In genomic region chr4:1833307-1834046, GRCh38 we compare ENCODE assay signal across 18 cellular contexts. TPM values are rescaled to one million over a fixed set of nuclear protein-coding genes. Genes with fewer than 3 reads are reported as not detected.
DNase-seq lines count a peak whose midpoint lies in the region; ATAC-seq and TF ChIP-seq lines count a peak whose summit lies in the region.
"Had no signal": no experiment of that assay in that cellular context is flagged by ENCODE, and none has a peak within 500 bp of the region (broad histone marks: within the 10 kb centered on the region; RNA-seq: fewer than 3 reads in every experiment).

No MANE protein-coding gene starts in this region.

- H3K27ac ChIP-seq in dorsolateral prefrontal cortex = peak overlapping the region in 43 of 59 donors; percentile 3 to 77 (median 48)
- peak overlapping the region; percentile 78 for H3K27ac ChIP-seq in thymus (ENCODE audit: low read depth)
- H3K27ac ChIP-seq: ascending aorta, GM23248, right lobe of liver had no signal

- no peak overlapping the region for H3K4me3 ChIP-seq in dorsolateral prefrontal cortex
- H3K4me3 ChIP-seq in thymus (ENCODE audit: low read length) = no peak overlapping the region
- H3K4me3 ChIP-seq: ascending aorta, GM23248, right lobe of liver had no signal

- H3K9me3 Mint-ChIP-seq in activated T-helper 2 cell treated with anti-CD3 and anti-CD28 coated beads, Interferon-gamma antibody, Interleukin-2, Interleukin-4, amounts not matched to agents 10 μg/mL and 5 μg/mL and 100 μg/mL, durations not matched to agents 14 hours and 24 hours and 36 hours = no peaks in the 10 kb centered on the region
- no peaks in the 10 kb centered on the region for H3K9me3 Mint-ChIP-seq in chondrocyte (ENCODE audit: low read depth)
- H3K9me3 Mint-ChIP-seq: CD4-positive, alpha-beta T cell; neural crest cell; T-cell had no signal

- WGBS in thymus = 56% methylated on average over 14 of the region's 14 CpGs

- H3K36me3 ChIP-seq in thymus (ENCODE audit: control insufficient read depth, insufficient read depth) = peaks cover 53% of the 10 kb centered on the region

- H3K36me3 Mint-ChIP-seq in activated T-helper 2 cell treated with anti-CD3 and anti-CD28 coated beads, Interferon-gamma antibody, Interleukin-2, Interleukin-4, amounts not matched to agents 10 μg/mL and 5 μg/mL and 100 μg/mL, durations not matched to agents 14 hours and 24 hours and 36 hours (ENCODE audit: low read depth) = peaks cover 52% of the 10 kb centered on the region
- H3K36me3 Mint-ChIP-seq in chondrocyte (ENCODE audit: low read depth) = peaks cover 21% of the 10 kb centered on the region

- H3K4me3 Mint-ChIP-seq in activated T-helper 2 cell treated with anti-CD3 and anti-CD28 coated beads, Interferon-gamma antibody, Interleukin-2, Interleukin-4, amounts not matched to agents 10 μg/mL and 5 μg/mL and 100 μg/mL, durations not matched to agents 14 hours and 24 hours and 36 hours (ENCODE audit: low read depth) = no peak overlapping the region
- H3K4me3 Mint-ChIP-seq in chondrocyte (ENCODE audit: unreplicated experiment) = no peak overlapping the region
- H3K4me3 Mint-ChIP-seq: CD4-positive, alpha-beta T cell; neural crest cell; T-cell; WTC11 had no signal

- peak; percentile 22 for ATAC-seq in GM19395 (IDR thresholded peaks at IDR 0.05; ENCODE audit: unreplicated experiment)
- ATAC-seq in HG03354 (IDR thresholded peaks at IDR 0.05; ENCODE audit: poor library complexity, severe bottlenecking, unreplicated experiment) = peak; percentile 16
- ATAC-seq: T-cell, WTC11 had no signal

- no peaks in the 10 kb centered on the region for H3K9me3 ChIP-seq in thymus (ENCODE audit: control insufficient read depth)
- H3K9me3 ChIP-seq: ascending aorta, right lobe of liver had no signal

- intact Hi-C loops in dorsolateral prefrontal cortex (cut with DNase I) = no loop called here
- intact Hi-C loops in activated T-helper 2 cell treated with anti-CD3 and anti-CD28 coated beads, Interferon-gamma antibody, Interleukin-2, Interleukin-4, amounts not matched to agents 10 μg/mL and 5 μg/mL and 100 μg/mL, durations not matched to agents 14 hours and 24 hours and 36 hours (cut with micrococcal nuclease) = no loop called here

- TF ChIP-seq CTCF in dorsolateral prefrontal cortex (IDR thresholded peaks at IDR 0.05 in 54 of 56, conservative IDR thresholded peaks at IDR 0.05 in 2 of 56; ENCODE audit: low read depth in 1 of 56, partially characterized antibody in 56 of 56) (no peak), chondrocyte (IDR thresholded peaks at IDR 0.05) (no peak)

- H3K27me3 ChIP-seq in dorsolateral prefrontal cortex (no peaks in the 10 kb centered on the region), thymus (ENCODE audit: control insufficient read depth, insufficient read depth) (no peaks in the 10 kb centered on the region)
- H3K27me3 ChIP-seq: ascending aorta, right lobe of liver had no signal

- peaks cover 69% of the 10 kb centered on the region for H3K4me1 ChIP-seq in thymus (ENCODE audit: control insufficient read depth, insufficient read depth, low read length)
- H3K4me1 ChIP-seq: ascending aorta, right lobe of liver had no signal

- peaks cover 12% of the 10 kb centered on the region for H3K4me1 Mint-ChIP-seq in activated T-helper 2 cell treated with anti-CD3 and anti-CD28 coated beads, Interferon-gamma antibody, Interleukin-2, Interleukin-4, amounts not matched to agents 10 μg/mL and 5 μg/mL and 100 μg/mL, durations not matched to agents 14 hours and 24 hours and 36 hours (ENCODE audit: low read depth)
- no peaks in the 10 kb centered on the region for H3K4me1 Mint-ChIP-seq in chondrocyte (ENCODE audit: low read depth)

- no peak overlapping the region for H3K27ac Mint-ChIP-seq in activated T-helper 2 cell treated with anti-CD3 and anti-CD28 coated beads, Interferon-gamma antibody, Interleukin-2, Interleukin-4, amounts not matched to agents 10 μg/mL and 5 μg/mL and 100 μg/mL, durations not matched to agents 14 hours and 24 hours and 36 hours
- H3K27ac Mint-ChIP-seq in chondrocyte (ENCODE audit: unreplicated experiment) = no peak overlapping the region
- H3K27ac Mint-ChIP-seq: CD4-positive, alpha-beta T cell; T-cell had no signal

- H3K27me3 Mint-ChIP-seq in activated T-helper 2 cell treated with anti-CD3 and anti-CD28 coated beads, Interferon-gamma antibody, Interleukin-2, Interleukin-4, amounts not matched to agents 10 μg/mL and 5 μg/mL and 100 μg/mL, durations not matched to agents 14 hours and 24 hours and 36 hours (ENCODE audit: low read depth) = no peaks in the 10 kb centered on the region
- no peaks in the 10 kb centered on the region for H3K27me3 Mint-ChIP-seq in chondrocyte (ENCODE audit: low read depth)
- H3K27me3 Mint-ChIP-seq: CD4-positive, alpha-beta T cell; T-cell had no signal

- DNase-seq in dorsolateral prefrontal cortex (no peak), MV-4-11 (lab: John Stamatoyannopoulos, UW) (no peak), chondrocyte (ENCODE audit: low spot score) (no peak)
- no peak for DNase-seq in activated T-helper 2 cell treated with anti-CD3 and anti-CD28 coated beads, Interferon-gamma antibody, Interleukin-2, Interleukin-4, amounts not matched to agents 10 μg/mL and 5 μg/mL and 100 μg/mL, durations not matched to agents 14 hours and 24 hours and 36 hours (ENCODE audit: low spot score)
- DNase-seq: activated gamma-delta T cell; CD4-positive, alpha-beta T cell; GM23248; NCI-H748 treated with DMSO at 0.1 percent for 48 hours; right lobe of liver; stimulated activated CD4-positive, alpha-beta T cell treated with anti-CD3 and anti-CD28 coated beads, Interleukin-2, amount 100 ng/mL, for 24 hours; T-cell had no signal

RNA-seq across cellular contexts. Expression of gene LETM1, which starts 22.5 kb away (rescaled TPM):
- total RNA-seq in dorsolateral prefrontal cortex = 10 to 100 TPM; 36.9 to 61.2 (median 48.6) TPM
- polyA plus RNA-seq in thymus = 16.8 TPM
- 76.6 and 78.6 TPM in 2 replicates for total RNA-seq in activated T-helper 2 cell treated with anti-CD3 and anti-CD28 coated beads, Interferon-gamma antibody, Interleukin-2, Interleukin-4, amounts not matched to agents 10 μg/mL and 5 μg/mL and 100 μg/mL, durations not matched to agents 14 hours and 24 hours and 36 hours
- total RNA-seq in chondrocyte = 39.6 to 45.2 TPM (median 41.3 TPM) in 3 replicates

RNA-seq across cellular contexts. Expression of gene NSD2, which starts 37.7 kb away (rescaled TPM):
- total RNA-seq in dorsolateral prefrontal cortex (100 to 1,000 TPM in 91 of 120 experiments, 10 to 100 TPM in 29; 78.8 to 144 (median 108) TPM), chondrocyte (46.9 to 56.5 TPM (median 53.5 TPM) in 3 replicates)
- 18.6 TPM for polyA plus RNA-seq in thymus
- 208 and 214 TPM in 2 replicates for total RNA-seq in activated T-helper 2 cell treated with anti-CD3 and anti-CD28 coated beads, Interferon-gamma antibody, Interleukin-2, Interleukin-4, amounts not matched to agents 10 μg/mL and 5 μg/mL and 100 μg/mL, durations not matched to agents 14 hours and 24 hours and 36 hours

RNA-seq across cellular contexts. Expression of gene FGFR3, which starts 40.4 kb away (rescaled TPM):
- total RNA-seq in dorsolateral prefrontal cortex (100 to 1,000 TPM in 64 of 120 experiments, 10 to 100 TPM in 56; 36.8 to 327 (median 103) TPM), chondrocyte (1.3 to 4.3 TPM (median 3.4 TPM) in 3 replicates)
- polyA plus RNA-seq in thymus = 13.2 TPM
- 0.67 and 0.80 TPM in 2 replicates for total RNA-seq in activated T-helper 2 cell treated with anti-CD3 and anti-CD28 coated beads, Interferon-gamma antibody, Interleukin-2, Interleukin-4, amounts not matched to agents 10 μg/mL and 5 μg/mL and 100 μg/mL, durations not matched to agents 14 hours and 24 hours and 36 hours
- total RNA-seq: RPMI7951 had no signal
